In the genomic region with DNA sequence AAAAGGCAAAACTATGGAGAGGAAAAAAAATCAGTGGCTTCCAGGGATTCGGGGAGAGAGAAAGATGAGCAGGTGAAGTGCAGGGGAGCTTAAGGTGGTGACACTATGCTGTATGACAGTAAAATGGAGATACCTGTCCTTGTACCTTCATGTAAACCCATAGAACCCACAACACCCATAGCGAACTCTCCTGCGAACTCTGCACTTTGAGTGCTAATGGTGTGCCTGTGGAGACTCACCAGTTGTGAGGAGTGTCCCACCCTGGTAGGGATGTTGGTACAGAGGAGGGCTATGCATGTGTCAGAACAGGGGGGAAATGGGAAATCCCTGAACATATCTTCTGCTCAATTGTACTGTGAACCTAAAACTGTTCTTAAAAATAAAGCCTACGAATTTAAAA, we compare ENCODE assay signal across 23 cellular contexts. TPM values are rescaled to one million over a fixed set of nuclear protein-coding genes. Genes with fewer than 3 reads are reported as not detected.
"Had no signal": no experiment of that assay in that cellular context is flagged by ENCODE, and none has a peak within 500 bp of the region (broad histone marks: within the 10 kb centered on the region; RNA-seq: fewer than 3 reads in every experiment).

No MANE protein-coding gene starts in this region.

- H3K27me3 ChIP-seq: transverse colon had no signal

- H3K4me1 ChIP-seq: parathyroid adenoma, sigmoid colon, transverse colon had no signal

- H3K27ac ChIP-seq: hepatocyte, parathyroid adenoma, sigmoid colon, skin epidermis, thoracic aorta, transverse colon had no signal

- H3K36me3 ChIP-seq: sigmoid colon, thoracic aorta, transverse colon had no signal

- H3K9me3 ChIP-seq: thoracic aorta, transverse colon had no signal

- ATAC-seq: left colon; stimulated activated naive B cell treated with anti-CD40 and anti-IgM and Interleukin-4, amounts not matched to agents 10 μg/mL and 1 μg/mL and 100 μg/mL, for 72 hours; stimulated activated naive CD8-positive, alpha-beta T cell treated with anti-CD3 and anti-CD28 coated beads, Interleukin-15, amount 100 ng/mL, for 72 hours had no signal

- H3K4me3 ChIP-seq: hepatocyte, sigmoid colon, skin epidermis, thoracic aorta, transverse colon had no signal

- DNase-seq: dermis blood vessel endothelial cell; effector CD4-positive, alpha-beta T cell; foreskin melanocyte; mesendoderm; naive B cell; occipital lobe; stimulated activated CD4-positive, alpha-beta T cell treated with anti-CD3 and anti-CD28 coated beads, Interleukin-2, amount 100 ng/mL, for 24 hours; stimulated activated CD4-positive, alpha-beta T cell treated with anti-CD3 and anti-CD28 coated beads, Interleukin-4, amount 100 ng/mL, for 4 hours; stimulated activated naive B cell treated with anti-CD40 and anti-IgM and Interleukin-4, amounts not matched to agents 10 μg/mL and 1 μg/mL and 100 μg/mL, for 72 hours; stimulated activated naive CD8-positive, alpha-beta T cell treated with anti-CD3 and anti-CD28 coated beads, Interleukin-15, amount 100 ng/mL, for 72 hours; transverse colon had no signal

RNA-seq across cellular contexts. Expression of a gene that starts 42.8 kb away (rescaled TPM):
- total RNA-seq: dermis blood vessel endothelial cell, hepatocyte, kidney, left colon, liver, lung microvascular endothelial cell, pulmonary artery endothelial cell, subcutaneous adipose tissue, transverse colon, ureter had no signal
